14 cellular contexts compared by ENCODE assay signal in the genomic region with DNA sequence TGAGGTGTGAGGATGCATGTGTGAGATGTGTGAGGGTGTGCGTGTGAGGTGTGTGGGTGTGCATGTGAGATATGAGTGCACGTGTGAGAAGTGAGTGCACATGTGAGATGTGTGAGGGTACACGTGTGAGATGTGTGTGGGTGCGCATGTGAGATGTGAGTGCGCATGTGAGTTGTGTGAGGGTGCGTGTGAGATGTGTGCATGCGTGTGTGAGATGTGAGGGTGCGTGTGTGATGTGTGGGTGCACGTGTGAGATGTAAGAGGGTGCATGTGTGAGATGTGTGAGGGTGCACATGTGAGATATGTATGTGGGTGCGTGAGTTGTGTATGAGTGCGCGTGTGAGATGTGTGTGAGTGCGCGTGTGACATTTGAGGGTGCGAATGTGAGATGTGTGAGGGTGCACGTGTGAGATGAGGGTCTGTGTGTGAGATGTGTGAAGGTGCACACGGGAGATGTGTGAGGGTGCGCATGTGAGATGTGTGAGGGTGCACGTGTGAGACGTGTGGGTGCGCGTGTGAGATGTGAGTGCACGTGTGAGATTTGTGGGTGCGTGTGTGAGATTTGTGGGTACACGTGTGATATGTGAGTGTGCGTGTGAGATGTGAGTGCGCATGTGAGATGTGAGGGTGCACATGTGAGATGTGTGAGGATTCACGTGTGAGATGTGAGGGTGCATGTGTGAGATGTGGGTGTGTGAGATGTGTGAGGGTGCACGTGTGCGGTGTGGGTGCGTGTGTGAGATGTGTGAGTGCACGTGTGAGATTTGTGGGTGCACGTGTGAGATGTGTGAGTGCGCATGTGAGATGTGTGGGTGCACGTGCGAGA.
"Had no signal": no experiment of that assay in that cellular context is flagged by ENCODE, and none has a peak within 500 bp of the region (broad histone marks: within the 10 kb centered on the region; RNA-seq: fewer than 3 reads in every experiment).

No MANE protein-coding gene starts in this region.

- H3K27ac Mint-ChIP-seq: activated B cell treated with CpG ODN at 0.5 μM for 24 hours; activated naive CD4-positive, alpha-beta T cell treated with anti-CD3 and anti-CD28 coated beads for 36 hours; nephron progenitor cell; T-helper 17 cell had no signal

- H3K4me3 Mint-ChIP-seq: activated B cell treated with CpG ODN at 0.5 μM for 24 hours; activated naive CD4-positive, alpha-beta T cell treated with anti-CD3 and anti-CD28 coated beads for 36 hours; central memory CD8-positive, alpha-beta T cell; nephron progenitor cell; T-helper 17 cell had no signal

- H3K36me3 ChIP-seq: esophagus squamous epithelium, ovary had no signal

- H3K27ac ChIP-seq: body of pancreas, esophagus squamous epithelium, ovary had no signal

- H3K9me3 Mint-ChIP-seq: activated B cell treated with CpG ODN at 0.5 μM for 24 hours; activated naive CD4-positive, alpha-beta T cell treated with anti-CD3 and anti-CD28 coated beads for 36 hours; central memory CD8-positive, alpha-beta T cell; nephron progenitor cell had no signal

- H3K4me3 ChIP-seq: body of pancreas, esophagus squamous epithelium, ovary had no signal

- DNase-seq: activated B cell treated with CpG ODN at 0.5 μM for 24 hours; activated CD4-positive, alpha-beta T cell treated with anti-CD3 and anti-CD28 coated beads, Interleukin-2, amount 50 U/mL, for 4 hours; activated naive CD4-positive, alpha-beta T cell treated with anti-CD3 and anti-CD28 coated beads for 36 hours; amniotic stem cell; body of pancreas; esophagus squamous epithelium; foreskin fibroblast; nephron progenitor cell; stimulated activated CD4-positive, alpha-beta T cell treated with anti-CD3 and anti-CD28 coated beads, Interleukin-4, amount 100 ng/mL, for 1 hour; stimulated activated CD8-positive, alpha-beta memory T cell treated with anti-CD3 and anti-CD28 coated beads, Interleukin-4, amount 100 ng/mL, for 48 hours; stimulated activated naive CD8-positive, alpha-beta T cell treated with anti-CD3 and anti-CD28 coated beads, Interleukin-15, Interleukin-2, amounts not matched to agents 100 U/mL and 50 U/mL, for 24 hours; T-helper 17 cell had no signal

- H3K27me3 Mint-ChIP-seq: activated B cell treated with CpG ODN at 0.5 μM for 24 hours; central memory CD8-positive, alpha-beta T cell had no signal

- H3K27me3 ChIP-seq: body of pancreas, esophagus squamous epithelium, ovary had no signal

- H3K9me3 ChIP-seq: body of pancreas, esophagus squamous epithelium, ovary had no signal
